Comparison of ENCODE assay signal across 1 cellular context in genomic region chr2:27705851-27706622, GRCh38.
TF ChIP-seq lines count a peak whose summit lies in the region.

No MANE protein-coding gene starts in this region.

TF ChIP-seq in WTC11, 78 proteins besides CTCF, POLR2A, EP300 and RAD21 (continued from another document):
- TF ChIP-seq, protein P1, sequence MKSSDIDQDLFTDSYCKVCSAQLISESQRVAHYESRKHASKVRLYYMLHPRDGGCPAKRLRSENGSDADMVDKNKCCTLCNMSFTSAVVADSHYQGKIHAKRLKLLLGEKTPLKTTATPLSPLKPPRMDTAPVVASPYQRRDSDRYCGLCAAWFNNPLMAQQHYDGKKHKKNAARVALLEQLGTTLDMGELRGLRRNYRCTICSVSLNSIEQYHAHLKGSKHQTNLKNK (CRISPR knock-in tag; IDR thresholded peaks at IDR 0.05) = no peak
- TF ChIP-seq ZNF512 (CRISPR knock-in tag; IDR thresholded peaks at IDR 0.05; ENCODE audit: borderline replicate concordance) = no peak
- no peak for TF ChIP-seq ESRRA (CRISPR knock-in tag; IDR thresholded peaks at IDR 0.05; ENCODE audit: borderline replicate concordance)
- TF ChIP-seq ZBTB21 (CRISPR knock-in tag; IDR thresholded peaks at IDR 0.05; ENCODE audit: borderline replicate concordance) = no peak
- TF ChIP-seq E2F1 (CRISPR knock-in tag; IDR thresholded peaks at IDR 0.05) = no peak
- TF ChIP-seq, protein P2, sequence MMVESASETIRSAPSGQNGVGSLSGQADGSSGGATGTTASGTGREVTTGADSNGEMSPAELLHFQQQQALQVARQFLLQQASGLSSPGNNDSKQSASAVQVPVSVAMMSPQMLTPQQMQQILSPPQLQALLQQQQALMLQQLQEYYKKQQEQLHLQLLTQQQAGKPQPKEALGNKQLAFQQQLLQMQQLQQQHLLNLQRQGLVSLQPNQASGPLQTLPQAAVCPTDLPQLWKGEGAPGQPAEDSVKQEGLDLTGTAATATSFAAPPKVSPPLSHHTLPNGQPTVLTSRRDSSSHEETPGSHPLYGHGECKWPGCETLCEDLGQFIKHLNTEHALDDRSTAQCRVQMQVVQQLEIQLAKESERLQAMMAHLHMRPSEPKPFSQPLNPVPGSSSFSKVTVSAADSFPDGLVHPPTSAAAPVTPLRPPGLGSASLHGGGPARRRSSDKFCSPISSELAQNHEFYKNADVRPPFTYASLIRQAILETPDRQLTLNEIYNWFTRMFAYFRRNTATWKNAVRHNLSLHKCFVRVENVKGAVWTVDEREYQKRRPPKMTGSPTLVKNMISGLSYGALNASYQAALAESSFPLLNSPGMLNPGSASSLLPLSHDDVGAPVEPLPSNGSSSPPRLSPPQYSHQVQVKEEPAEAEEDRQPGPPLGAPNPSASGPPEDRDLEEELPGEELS (CRISPR knock-in tag; IDR thresholded peaks at IDR 0.05) = no peak
- TF ChIP-seq ZNF423 (CRISPR knock-in tag; IDR thresholded peaks at IDR 0.05) = no peak
- TF ChIP-seq IRF2 (CRISPR knock-in tag; IDR thresholded peaks at IDR 0.05; ENCODE audit: borderline replicate concordance, low read depth) = no peak
- no peak for TF ChIP-seq ZSCAN18 (CRISPR knock-in tag; IDR thresholded peaks at IDR 0.05)
